ENCODE assay signal across 9 cellular contexts in genomic region chr19:4567584-4568071, GRCh38. TPM values are rescaled to one million over a fixed set of nuclear protein-coding genes. Genes with fewer than 3 reads are reported as not detected.
DNase-seq lines count a peak whose midpoint lies in the region; ATAC-seq, FAIRE-seq and TF ChIP-seq lines count a peak whose summit lies in the region.
"Had no signal": no experiment of that assay in that cellular context is flagged by ENCODE, and none has a peak within 500 bp of the region (broad histone marks: within the 10 kb centered on the region; RNA-seq: fewer than 3 reads in every experiment).

No MANE protein-coding gene starts in this region.

- H4K20me1 ChIP-seq in Loucy (ENCODE audit: insufficient read depth, low read length, poor library complexity, severe bottlenecking) (no peaks in the 10 kb centered on the region), H1 (replicated peaks in 1 of 2; ENCODE audit: control insufficient read depth in 1 of 2, insufficient read depth in 2 of 2, low read length in 2 of 2) (peaks cover 12 to 13% of the 10 kb centered on the region in 2 experiments)

- no peak overlapping the region for H3K14ac ChIP-seq in H1 (ENCODE audit: insufficient read length)

- TF ChIP-seq EP300 in H1 (IDR thresholded peaks at IDR 0.05; ENCODE audit: borderline replicate concordance in 1 of 2, low read depth in 2 of 2, low read length in 2 of 2), result no peak

- 61% methylated on average over 14 of the region's 14 CpGs; no CpG with 5 or more reads in 1 of the 2 experiments for WGBS in H1 (ENCODE audit: extremely low coverage in 1 of 2, insufficient coverage in 1 of 2, insufficient read length in 1 of 2, insufficient replicate concordance in 2 of 2, low coverage in 1 of 2, low lambda C conversion rate in 2 of 2, missing lambda C conversion rate in 1 of 2), 2 experiments

- no peak overlapping the region for H2BK5ac ChIP-seq in H1 (ENCODE audit: low read depth, low read length)

- H3K9me3 ChIP-seq in Loucy (ENCODE audit: insufficient read depth, low read depth, low read length) (no peaks in the 10 kb centered on the region), H1 (ENCODE audit: insufficient read depth in 2 of 2, low read depth in 1 of 2, low read length in 1 of 2) (no peaks in the 10 kb centered on the region), thoracic aorta (no peaks in the 10 kb centered on the region)

- H3K4me1 Mint-ChIP-seq in activated CD4-positive, alpha-beta memory T cell treated with anti-CD3 and anti-CD28 coated beads, Interleukin-2, amount 10 ng/mL, durations not matched to agents 7 days and 5 days, result no peaks in the 10 kb centered on the region
- H3K4me1 Mint-ChIP-seq in nephron, result peaks cover 22% of the 10 kb centered on the region

- H2AK5ac ChIP-seq in H1 (ENCODE audit: low read depth, low read length), result no peak overlapping the region

- peaks cover 7% of the 10 kb centered on the region for H3K79me1 ChIP-seq in H1 (ENCODE audit: low read depth, low read length)

- POLR2A ChIA-PET in activated CD4-positive, alpha-beta memory T cell treated with anti-CD3 and anti-CD28 coated beads, Interleukin-2, amount 10 ng/mL, durations not matched to agents 7 days and 5 days (lab: Charles Lee), result interaction anchor here (1.0 kb wide), 1 partner anchor 96 kb away, joined by 3 read pairs; no protein-coding TSS in a partner anchor
- POLR2A ChIA-PET in H1 (lab: Charles Lee; ENCODE audit: partially characterized antibody), result interaction anchor here (1.1 to 1.3 kb wide), 3 partner anchors 28 to 72 kb away, joined by 3 read pairs; partner anchors contain the start of gene LRG1

- no peak overlapping the region for H3K56ac ChIP-seq in H1 (replicated peaks; ENCODE audit: insufficient read length, low read depth, low read length)

- H2BK120ac ChIP-seq in H1 (replicated peaks; ENCODE audit: low read depth, low read length), result no peak overlapping the region

- no peak overlapping the region for H3K4ac ChIP-seq in H1 (replicated peaks; ENCODE audit: insufficient read length, low read depth, low read length)

- H3K4me1 ChIP-seq in Loucy (ENCODE audit: insufficient read depth, low read length, poor library complexity, severe bottlenecking) (no peaks in the 10 kb centered on the region), H1 (replicated peaks in 1 of 4; ENCODE audit: control insufficient read depth in 3 of 4, insufficient read depth in 4 of 4, low read length in 3 of 4) (peaks cover 0 to 2% (median 0%) of the 10 kb centered on the region in 4 experiments; a peak in 1 of 7 replicates), thoracic aorta (ENCODE audit: control insufficient read depth in 1 of 2, low read depth in 2 of 2) (peaks cover 0 to 7% of the 10 kb centered on the region in 2 donors)

- no peak overlapping the region for H3K27ac ChIP-seq in H1 (ENCODE audit: low read depth, low read length)
- no peak overlapping the region for H3K27ac ChIP-seq in thoracic aorta

- no peaks in the 10 kb centered on the region for H3K9me3 Mint-ChIP-seq in activated CD4-positive, alpha-beta memory T cell treated with anti-CD3 and anti-CD28 coated beads, Interleukin-2, amount 10 ng/mL, durations not matched to agents 7 days and 5 days
- H3K9me3 Mint-ChIP-seq in nephron, result no peaks in the 10 kb centered on the region
- H3K9me3 Mint-ChIP-seq: stimulated activated naive CD8-positive, alpha-beta T cell treated with anti-CD3 and anti-CD28 coated beads, Interleukin-15, Interleukin-2, amounts not matched to agents 100 ng/mL and 50 ng/mL, for 24 hours had no signal

- no peak overlapping the region for H2BK15ac ChIP-seq in H1 (ENCODE audit: low read length)

- no peak for FAIRE-seq in H1 (lab: Jason Lieb, UNC)

- no peaks in the 10 kb centered on the region for H3K36me3 Mint-ChIP-seq in activated CD4-positive, alpha-beta memory T cell treated with anti-CD3 and anti-CD28 coated beads, Interleukin-2, amount 10 ng/mL, durations not matched to agents 7 days and 5 days (ENCODE audit: low read depth)
- H3K36me3 Mint-ChIP-seq in nephron (ENCODE audit: low read depth), result no peaks in the 10 kb centered on the region

- no peak overlapping the region for H3K18ac ChIP-seq in H1 (ENCODE audit: extremely low read depth, low read length)

- no peak overlapping the region for H3K23ac ChIP-seq in H1 (ENCODE audit: insufficient read length)

- peak; percentile 59 to 69 for TF ChIP-seq RAD21 in H1 (IDR thresholded peaks at IDR 0.05 in 1 of 2, conservative IDR thresholded peaks at IDR 0.05 in 1 of 2; ENCODE audit: low read depth in 2 of 2, low read length in 2 of 2)

- no peak overlapping the region for H4K8ac ChIP-seq in H1 (ENCODE audit: extremely low read depth, insufficient read depth, low read length)

- no peak overlapping the region for H2BK12ac ChIP-seq in H1 (ENCODE audit: low read depth, low read length)

- H2BK20ac ChIP-seq in H1 (ENCODE audit: low read length), result no peak overlapping the region

- no peaks in the 10 kb centered on the region for H3K27me3 Mint-ChIP-seq in activated CD4-positive, alpha-beta memory T cell treated with anti-CD3 and anti-CD28 coated beads, Interleukin-2, amount 10 ng/mL, durations not matched to agents 7 days and 5 days
- no peaks in the 10 kb centered on the region for H3K27me3 Mint-ChIP-seq in nephron (ENCODE audit: low read depth)
- H3K27me3 Mint-ChIP-seq: stimulated activated naive CD8-positive, alpha-beta T cell treated with anti-CD3 and anti-CD28 coated beads, Interleukin-15, Interleukin-2, amounts not matched to agents 100 ng/mL and 50 ng/mL, for 24 hours had no signal

- H3K4me3 ChIP-seq in Loucy (ENCODE audit: low read length, poor library complexity, severe bottlenecking), result no peak overlapping the region
- H3K4me3 ChIP-seq in H1 (ENCODE audit: extremely low read depth in 1 of 4, insufficient read depth in 2 of 4, low read depth in 3 of 4, low read length in 4 of 4), result no peak overlapping the region
- no peak overlapping the region for H3K4me3 ChIP-seq in thoracic aorta

- H3K23me2 ChIP-seq in H1 (ENCODE audit: low read depth, low read length), result no peaks in the 10 kb centered on the region

- no peak overlapping the region for H4K91ac ChIP-seq in H1 (replicated peaks; ENCODE audit: insufficient read length, low read length)

- H3K9ac ChIP-seq in Loucy (ENCODE audit: low read depth, low read length, poor library complexity, severe bottlenecking) (no peak overlapping the region), H1 (replicated peaks in 1 of 4; ENCODE audit: extremely low read depth in 1 of 4, low read depth in 3 of 4, low read length in 3 of 4) (no peak overlapping the region)

- no peak overlapping the region for H3K27ac Mint-ChIP-seq in activated CD4-positive, alpha-beta memory T cell treated with anti-CD3 and anti-CD28 coated beads, Interleukin-2, amount 10 ng/mL, durations not matched to agents 7 days and 5 days
- peak overlapping the region; percentile 83 to 85 (median 85) for H3K27ac Mint-ChIP-seq in nephron
- H3K27ac Mint-ChIP-seq: stimulated activated naive CD8-positive, alpha-beta T cell treated with anti-CD3 and anti-CD28 coated beads, Interleukin-15, Interleukin-2, amounts not matched to agents 100 ng/mL and 50 ng/mL, for 24 hours had no signal

- H3K27me3 ChIP-seq in Loucy (ENCODE audit: insufficient read depth, low read length, poor library complexity, severe bottlenecking) (no peaks in the 10 kb centered on the region), H1 (replicated peaks in 1 of 4; ENCODE audit: control insufficient read depth in 3 of 4, extremely low read depth in 1 of 4, insufficient read depth in 3 of 4, low read length in 3 of 4) (no peaks in the 10 kb centered on the region), thoracic aorta (replicated peaks; ENCODE audit: insufficient read depth) (no peaks in the 10 kb centered on the region)

- H2AFZ ChIP-seq in Loucy (ENCODE audit: low read length) (no peak overlapping the region), H1 (ENCODE audit: low read length) (no peak overlapping the region)

- CTCF ChIA-PET in activated CD4-positive, alpha-beta memory T cell treated with anti-CD3 and anti-CD28 coated beads, Interleukin-2, amount 10 ng/mL, durations not matched to agents 7 days and 5 days (lab: Charles Lee), result interaction anchor here (0.8 to 4.8 kb wide), 7 partner anchors 8 to 222 kb away, joined by 3 to 29 read pairs (median 4); partner anchors contain the start of gene SEMA6B
- CTCF ChIA-PET in H1 (lab: Charles Lee; ENCODE audit: partially characterized antibody), result interaction anchor here (0.6 to 14.7 kb wide), 32 partner anchors 8 to 295 kb away, joined by 3 to 316 read pairs (median 6); partner anchors contain the start of genes PLIN5 and SEMA6B

- H3K4me2 ChIP-seq in Loucy (ENCODE audit: low read depth, low read length, poor library complexity, severe bottlenecking) (no peak overlapping the region), H1 (ENCODE audit: insufficient read depth in 1 of 2, low read depth in 2 of 2, low read length in 2 of 2) (no peak overlapping the region)

- no peaks in the 10 kb centered on the region for H3K9me2 ChIP-seq in Loucy (replicated peaks; ENCODE audit: low read depth, low read length)

- TF ChIP-seq CTCF in Loucy (conservative IDR thresholded peaks at IDR 0.05; ENCODE audit: low read length), result peak; percentile 81
- TF ChIP-seq CTCF in H1 (IDR thresholded peaks at IDR 0.05; ENCODE audit: control extremely low read depth in 1 of 3, insufficient read depth in 1 of 3, low read depth in 1 of 3, low read length in 3 of 3), result peak; percentile 91 to 100 (median 99)
- TF ChIP-seq CTCF in nephron (IDR thresholded peaks at IDR 0.05; ENCODE audit: unreplicated experiment in 3 of 3), result peak; percentile 60 to 67 (median 61)
- TF ChIP-seq CTCF in thoracic aorta (IDR thresholded peaks at IDR 0.05), result peak; percentile 54

- no peaks in the 10 kb centered on the region for H3F3A ChIP-seq in Loucy (ENCODE audit: low read depth)

- H3K79me2 ChIP-seq in Loucy (ENCODE audit: insufficient read depth, low read length) (no peaks in the 10 kb centered on the region), H1 (ENCODE audit: control insufficient read depth in 1 of 2, insufficient read depth in 2 of 2, low read length in 2 of 2) (peaks cover 0 to 10% of the 10 kb centered on the region in 2 experiments; a peak in 1 of 4 replicates)

- ATAC-seq in thoracic aorta (ENCODE audit: insufficient number of reproducible peaks, low FRiP score, low read depth), result no peak
- no peak for ATAC-seq in HG03095 (IDR thresholded peaks at IDR 0.05; ENCODE audit: unreplicated experiment)

- DNase-seq in Caki2 (ENCODE audit: low read depth) (peak; percentile 58), H1 (ENCODE audit: low read depth in 1 of 2, low spot score in 2 of 2) (peak; percentile 66 to 99), thoracic aorta (ENCODE audit: low spot score) (no peak), NCI-H128 (lab: John Stamatoyannopoulos, UW; ENCODE audit: unreplicated experiment) (no peak)
- DNase-seq in activated CD4-positive, alpha-beta memory T cell treated with anti-CD3 and anti-CD28 coated beads, Interleukin-2, amount 10 ng/mL, durations not matched to agents 7 days and 5 days, result peak; percentile 67

- no peak overlapping the region for H4K5ac ChIP-seq in H1 (ENCODE audit: insufficient read length, low read depth, low read length)

- in situ Hi-C loops in Caki2 (cut with HindIII; ENCODE audit: low pct_unique_long_range_greater_than_20kb, low sequenced_read_pairs), result no loop called here

- no peak for TF ChIP-seq POLR2A in H1 (IDR thresholded peaks at IDR 0.05; ENCODE audit: control extremely low read depth in 1 of 2, low read depth in 2 of 2, low read length in 2 of 2)

- H3K4me3 Mint-ChIP-seq in activated CD4-positive, alpha-beta memory T cell treated with anti-CD3 and anti-CD28 coated beads, Interleukin-2, amount 10 ng/mL, durations not matched to agents 7 days and 5 days, result no peak overlapping the region
- no peak overlapping the region for H3K4me3 Mint-ChIP-seq in nephron
- H3K4me3 Mint-ChIP-seq: stimulated activated naive CD8-positive, alpha-beta T cell treated with anti-CD3 and anti-CD28 coated beads, Interleukin-15, Interleukin-2, amounts not matched to agents 100 ng/mL and 50 ng/mL, for 24 hours had no signal

- no peaks in the 10 kb centered on the region for H3K36me3 ChIP-seq in Loucy (ENCODE audit: insufficient read depth, low read length)
- no peaks in the 10 kb centered on the region for H3K36me3 ChIP-seq in H1 (ENCODE audit: control insufficient read depth in 2 of 4, insufficient read depth in 4 of 4, low read length in 3 of 4)
- no peaks in the 10 kb centered on the region for H3K36me3 ChIP-seq in thoracic aorta

RNA-seq across cellular contexts. Expression of gene SEMA6B, which starts 8.1 kb away (rescaled TPM):
- total RNA-seq in Caki2 (2014; rRNA removed; shearing (Covaris generic); ENCODE audit: low replicate concordance), result 27.5 and 35.7 TPM in 2 replicates
- total RNA-seq in activated CD4-positive, alpha-beta memory T cell treated with anti-CD3 and anti-CD28 coated beads, Interleukin-2, amount 10 ng/mL, durations not matched to agents 7 days and 5 days, result not detected
- 54.4 and 56.7 TPM in 2 replicates for total RNA-seq in H1 (2021; fragmentation: NEBNext Ultra II Directional; extraction: Animal tissue kit (Norgen Biotek cat#: 25700))
- polyA plus RNA-seq in H1 (2011; rRNA removed), result 31.3 and 54.9 TPM in 2 replicates
- polyA plus RNA-seq in H1 (2011; cell fraction: cytosol; rRNA removed), result 41.1 TPM
- polyA plus RNA-seq in H1 (2011; cell fraction: nucleus; rRNA removed), result 64.3 TPM
- 24.6 to 51.9 TPM (median 43.4 TPM) in 4 replicates for polyA plus RNA-seq in H1 (2012, experiment 1 of 2)
- polyA plus RNA-seq in H1 (2012, experiment 2 of 2), result 38.5 TPM
- 38.5 TPM for polyA plus RNA-seq in H1 (2013, experiment 1 of 2)
- polyA plus RNA-seq in H1 (2013, experiment 2 of 2), result 37.7 TPM
- polyA minus RNA-seq in H1 (2011; rRNA and poly(A)+ RNA removed), result 36.8 and 59.4 TPM in 2 replicates
- polyA minus RNA-seq in H1 (2011; cell fraction: cytosol; rRNA and poly(A)+ RNA removed), result 49.0 TPM
- 26.7 TPM for polyA minus RNA-seq in H1 (2011; cell fraction: nucleus; rRNA and poly(A)+ RNA removed)
- 10 to 100 TPM in 1 of 2 donors, 1 to 10 TPM in 1; 3.4 to 17.4 TPM for total RNA-seq in thoracic aorta

RNA-seq across cellular contexts. Expression of gene LRG1, which starts 27.8 kb away (rescaled TPM):
- total RNA-seq in Caki2 (2014; rRNA removed; shearing (Covaris generic); ENCODE audit: low replicate concordance), result not detected in 2 replicates
- total RNA-seq in activated CD4-positive, alpha-beta memory T cell treated with anti-CD3 and anti-CD28 coated beads, Interleukin-2, amount 10 ng/mL, durations not matched to agents 7 days and 5 days, result under 1 TPM; 0.15 to 0.18 TPM
- total RNA-seq in H1 (2021; fragmentation: NEBNext Ultra II Directional; extraction: Animal tissue kit (Norgen Biotek cat#: 25700)), result 0.36 and 0.48 TPM in 2 replicates
- polyA plus RNA-seq in H1 (2011; rRNA removed), result 0.64 and 0.79 TPM in 2 replicates
- 0.48 TPM for polyA plus RNA-seq in H1 (2011; cell fraction: cytosol; rRNA removed)
- 0.34 TPM for polyA plus RNA-seq in H1 (2011; cell fraction: nucleus; rRNA removed)
- polyA plus RNA-seq in H1 (2012, experiment 1 of 2), result 0.28 to 1.1 TPM (median 0.51 TPM) in 4 replicates
- polyA plus RNA-seq in H1 (2012, experiment 2 of 2), result 0.50 TPM
- polyA plus RNA-seq in H1 (2013, experiment 1 of 2), result 1.3 TPM
- 1.2 TPM for polyA plus RNA-seq in H1 (2013, experiment 2 of 2)
- 0.13 and 0.22 TPM in 2 replicates for polyA minus RNA-seq in H1 (2011; rRNA and poly(A)+ RNA removed)
- polyA minus RNA-seq in H1 (2011; cell fraction: cytosol; rRNA and poly(A)+ RNA removed), result not detected
- polyA minus RNA-seq in H1 (2011; cell fraction: nucleus; rRNA and poly(A)+ RNA removed), result 0.20 TPM
- 10 to 100 TPM in 1 of 2 donors, under 1 TPM in 1; 0.41 to 13.5 TPM for total RNA-seq in thoracic aorta

RNA-seq across cellular contexts. Expression of gene PLIN5, which starts 32.6 kb away (rescaled TPM):
- total RNA-seq in Caki2 (2014; rRNA removed; shearing (Covaris generic); ENCODE audit: low replicate concordance), result not detected in 2 replicates
- not detected for total RNA-seq in activated CD4-positive, alpha-beta memory T cell treated with anti-CD3 and anti-CD28 coated beads, Interleukin-2, amount 10 ng/mL, durations not matched to agents 7 days and 5 days
- 1.8 and 2.0 TPM in 2 replicates for total RNA-seq in H1 (2021; fragmentation: NEBNext Ultra II Directional; extraction: Animal tissue kit (Norgen Biotek cat#: 25700))
- polyA plus RNA-seq in H1 (2011; rRNA removed), result 2.5 and 2.6 TPM in 2 replicates
- polyA plus RNA-seq in H1 (2011; cell fraction: cytosol; rRNA removed), result 4.0 TPM
- 7.7 TPM for polyA plus RNA-seq in H1 (2011; cell fraction: nucleus; rRNA removed)
- polyA plus RNA-seq in H1 (2012, experiment 1 of 2), result 1.7 to 2.6 TPM (median 1.7 TPM) in 4 replicates
- 1.2 TPM for polyA plus RNA-seq in H1 (2012, experiment 2 of 2)
- 1.1 TPM for polyA plus RNA-seq in H1 (2013, experiment 1 of 2)
- 0.96 TPM for polyA plus RNA-seq in H1 (2013, experiment 2 of 2)
- 1.9 and 3.2 TPM in 2 replicates for polyA minus RNA-seq in H1 (2011; rRNA and poly(A)+ RNA removed)
- 3.2 TPM for polyA minus RNA-seq in H1 (2011; cell fraction: cytosol; rRNA and poly(A)+ RNA removed)
- 6.3 TPM for polyA minus RNA-seq in H1 (2011; cell fraction: nucleus; rRNA and poly(A)+ RNA removed)
- 1 to 10 TPM; 4.0 to 4.5 TPM for total RNA-seq in thoracic aorta

RNA-seq across cellular contexts. Expression of gene PLIN4, which starts 49.3 kb away (rescaled TPM):
- 0.24 TPM in 1 of 2 replicates, not detected in the other for total RNA-seq in Caki2 (2014; rRNA removed; shearing (Covaris generic); ENCODE audit: low replicate concordance)
- total RNA-seq in activated CD4-positive, alpha-beta memory T cell treated with anti-CD3 and anti-CD28 coated beads, Interleukin-2, amount 10 ng/mL, durations not matched to agents 7 days and 5 days, result not detected
- total RNA-seq in H1 (2021; fragmentation: NEBNext Ultra II Directional; extraction: Animal tissue kit (Norgen Biotek cat#: 25700)), result 0.45 and 0.54 TPM in 2 replicates
- 0.35 and 0.67 TPM in 2 replicates for polyA plus RNA-seq in H1 (2011; rRNA removed)
- 0.69 TPM for polyA plus RNA-seq in H1 (2011; cell fraction: cytosol; rRNA removed)
- 2.5 TPM for polyA plus RNA-seq in H1 (2011; cell fraction: nucleus; rRNA removed)
- polyA plus RNA-seq in H1 (2012, experiment 1 of 2), result 0.47 to 1.3 TPM (median 0.98 TPM) in 4 replicates
- polyA plus RNA-seq in H1 (2012, experiment 2 of 2), result 0.45 TPM
- polyA plus RNA-seq in H1 (2013, experiment 1 of 2), result 0.20 TPM
- polyA plus RNA-seq in H1 (2013, experiment 2 of 2), result 0.17 TPM
- polyA minus RNA-seq in H1 (2011; rRNA and poly(A)+ RNA removed), result 0.39 and 0.76 TPM in 2 replicates
- polyA minus RNA-seq in H1 (2011; cell fraction: cytosol; rRNA and poly(A)+ RNA removed), result not detected
- 0.50 TPM for polyA minus RNA-seq in H1 (2011; cell fraction: nucleus; rRNA and poly(A)+ RNA removed)
- total RNA-seq in thoracic aorta, result 1 to 10 TPM; 3.4 to 7.1 TPM

Comparison
In these comparisons a context has a peak if more than half of its experiments do, and no peak if none do; other contexts are left out.
1. DNase-seq: peak in Caki2 (single experiment), activated CD4-positive, alpha-beta memory T cell treated with anti-CD3 and anti-CD28 coated beads, Interleukin-2, amount 10 ng/mL, durations not matched to agents 7 days and 5 days (single experiment) and H1 (2 of 2); none in thoracic aorta (single experiment) and NCI-H128 (single experiment).
2. RNA of gene SEMA6B, which starts 8.1 kb away (total RNA-seq): 54.4 to 56.7 TPM in H1, 27.5 to 35.7 TPM in Caki2 and 3.4 to 17.4 TPM in thoracic aorta; not detected in activated CD4-positive, alpha-beta memory T cell treated with anti-CD3 and anti-CD28 coated beads, Interleukin-2, amount 10 ng/mL, durations not matched to agents 7 days and 5 days; every median in the first group is over 4 times any median in the second.
3. Peak in every context shown above with its lines, with median percentiles within 50 percentile points of each other: CTCF ChIP-seq.